18 cellular contexts compared by ENCODE assay signal in the genomic region with DNA sequence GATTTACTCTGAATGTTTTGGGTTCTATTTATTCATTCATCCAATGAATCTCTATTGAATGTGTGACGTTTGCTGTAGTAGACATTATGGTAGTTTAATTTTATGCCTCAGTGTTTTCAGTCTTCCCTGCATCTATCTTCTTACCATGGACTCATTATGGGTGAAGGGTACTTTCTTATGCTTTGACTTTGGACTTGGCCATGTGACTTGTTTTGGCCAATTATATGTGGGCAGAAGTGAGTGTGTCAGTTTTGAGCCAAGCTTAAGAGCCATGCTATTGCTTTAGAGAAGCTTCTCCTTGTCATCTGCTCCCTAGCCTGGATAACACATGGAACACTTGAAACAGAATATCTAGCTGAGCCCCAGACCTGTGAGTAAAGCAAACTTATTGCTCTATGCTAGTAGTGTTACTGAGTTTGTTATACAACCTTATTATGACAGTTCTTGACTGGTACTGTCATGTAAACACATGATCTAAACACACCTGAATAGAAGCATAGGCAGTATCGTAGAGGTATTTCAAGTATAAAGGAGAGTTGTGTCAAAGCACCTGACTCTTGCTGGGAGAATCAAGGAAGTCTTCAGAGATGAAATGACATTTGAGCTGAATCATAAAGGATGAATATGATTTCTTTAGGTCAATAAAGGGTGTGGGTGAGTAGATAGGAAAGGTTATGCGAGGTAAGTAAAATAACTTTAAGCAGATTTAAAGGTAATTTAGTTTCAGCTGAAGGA.
DNase-seq lines count a peak whose midpoint lies in the region; ATAC-seq and TF ChIP-seq lines count a peak whose summit lies in the region.
"Had no signal": no experiment of that assay in that cellular context is flagged by ENCODE, and none has a peak within 500 bp of the region (broad histone marks: within the 10 kb centered on the region; RNA-seq: fewer than 3 reads in every experiment).

No MANE protein-coding gene starts in this region.

- TF ChIP-seq CTCF in Loucy (conservative IDR thresholded peaks at IDR 0.05; ENCODE audit: low read length) (no peak), epithelial cell of esophagus (IDR thresholded peaks at IDR 0.05; ENCODE audit: insufficient read depth, low read depth, low read length, missing control alignments) (no peak), mucosa of descending colon (IDR thresholded peaks at IDR 0.05) (no peak), endodermal cell (conservative IDR thresholded peaks at IDR 0.05) (no peak)

- H3K9me3 Mint-ChIP-seq in endodermal cell: peaks cover 3% of the 10 kb centered on the region
- H3K9me3 Mint-ChIP-seq: CD8-positive, alpha-beta T cell; H9 had no signal

- H3K9ac ChIP-seq in Loucy (ENCODE audit: low read depth, low read length, poor library complexity, severe bottlenecking): peak overlapping the region; percentile 49
- no peak overlapping the region for H3K9ac ChIP-seq in endodermal cell (ENCODE audit: extremely low read depth, low read length, poor library complexity, severe bottlenecking)

- peak overlapping the region; percentile 28; the same call in 1 of the 2 replicates for H2AFZ ChIP-seq in Loucy (ENCODE audit: low read length)

- no peak overlapping the region for H3K27ac Mint-ChIP-seq in endodermal cell
- H3K27ac Mint-ChIP-seq: CD14-positive monocyte; CD8-positive, alpha-beta T cell; H9 had no signal

- intact Hi-C loops in mucosa of descending colon (cut with DNase I, micrococcal nuclease): no loop called here

- H3K36me3 ChIP-seq in Loucy (ENCODE audit: insufficient read depth, low read length) (no peaks in the 10 kb centered on the region), mucosa of descending colon (ENCODE audit: low read depth) (no peaks in the 10 kb centered on the region), endodermal cell (ENCODE audit: control insufficient read depth, insufficient read depth, low read length) (no peaks in the 10 kb centered on the region)

- 87 to 94% methylated on average over 2 to 3 of the region's 3 CpGs for WGBS in endodermal cell (ENCODE audit: insufficient coverage in 1 of 2, insufficient read length in 1 of 2), 2 experiments

- no peak overlapping the region for H3K4me3 Mint-ChIP-seq in endodermal cell
- H3K4me3 Mint-ChIP-seq: CD14-positive monocyte; CD8-positive, alpha-beta T cell; H9 had no signal

- no peaks in the 10 kb centered on the region for H4K20me1 ChIP-seq in Loucy (ENCODE audit: insufficient read depth, low read length, poor library complexity, severe bottlenecking)

- H3K4me3 ChIP-seq in Loucy (ENCODE audit: low read length, poor library complexity, severe bottlenecking) (peak overlapping the region; percentile 64), epithelial cell of esophagus (ENCODE audit: low read length) (no peak overlapping the region), mucosa of descending colon (no peak overlapping the region), endodermal cell (ENCODE audit: low read length) (no peak overlapping the region)
- H3K4me3 ChIP-seq: A549 had no signal

- peaks cover 14% of the 10 kb centered on the region for H3F3A ChIP-seq in Loucy (ENCODE audit: low read depth)

- no peak overlapping the region for H3K27ac ChIP-seq in endodermal cell (ENCODE audit: low read depth, low read length)
- H3K27ac ChIP-seq: A549 had no signal

- no peaks in the 10 kb centered on the region for H3K9me2 ChIP-seq in Loucy (replicated peaks; ENCODE audit: low read depth, low read length)

- peak; percentile 85 for ATAC-seq in mucosa of descending colon
- ATAC-seq: A549; CD8-positive, alpha-beta T cell; HepG2 had no signal

- H3K36me3 Mint-ChIP-seq in endodermal cell (ENCODE audit: low read depth): no peaks in the 10 kb centered on the region
- H3K36me3 Mint-ChIP-seq: CD14-positive monocyte; CD8-positive, alpha-beta T cell had no signal

- H3K4me2 ChIP-seq in Loucy (ENCODE audit: low read depth, low read length, poor library complexity, severe bottlenecking): peak overlapping the region; percentile 83
- H3K4me2 ChIP-seq: A549 had no signal

- H3K4me1 Mint-ChIP-seq in endodermal cell: peaks cover 3% of the 10 kb centered on the region
- H3K4me1 Mint-ChIP-seq: CD14-positive monocyte had no signal

- DNase-seq in DMS 273 (lab: John Stamatoyannopoulos, UW; ENCODE audit: unreplicated experiment) (peak; percentile 83), epithelial cell of esophagus (ENCODE audit: low read depth) (peak; percentile 61), mucosa of descending colon (no peak), HuH-7 (ENCODE audit: low spot score) (no peak), NCI-H146 treated with DMSO at 0.1 percent for 48 hours (lab: John Stamatoyannopoulos, UW; ENCODE audit: unreplicated experiment) (no peak), endodermal cell (no peak), NCI-H82 (lab: John Stamatoyannopoulos, UW) (no peak)
- DNase-seq: Caco-2; CD8-positive, alpha-beta T cell; DMS153; DMS79 treated with DMSO at 0.1 percent for 48 hours; EL; GOT3; H9 had no signal

- peaks cover 1% of the 10 kb centered on the region for H3K27me3 Mint-ChIP-seq in endodermal cell (ENCODE audit: insufficient read depth)

- no peaks in the 10 kb centered on the region for H3K27me3 ChIP-seq in Loucy (ENCODE audit: insufficient read depth, low read length, poor library complexity, severe bottlenecking)
- H3K27me3 ChIP-seq in endodermal cell (ENCODE audit: control insufficient read depth, insufficient read depth, low read length, poor library complexity, severe bottlenecking): peaks cover 12% of the 10 kb centered on the region

- H3K79me2 ChIP-seq in Loucy (ENCODE audit: insufficient read depth, low read length): no peaks in the 10 kb centered on the region

- peaks cover 4% of the 10 kb centered on the region; the same call in 1 of the 2 replicates for H3K9me3 ChIP-seq in Loucy (ENCODE audit: insufficient read depth, low read depth, low read length)
- no peaks in the 10 kb centered on the region for H3K9me3 ChIP-seq in mucosa of descending colon
- H3K9me3 ChIP-seq in endodermal cell (ENCODE audit: control insufficient read depth, low read length): no peaks in the 10 kb centered on the region
- H3K9me3 ChIP-seq: A549, Caco-2 had no signal

- H3K4me1 ChIP-seq in Loucy (ENCODE audit: insufficient read depth, low read length, poor library complexity, severe bottlenecking): peaks cover 48% of the 10 kb centered on the region
- peaks cover 6% of the 10 kb centered on the region for H3K4me1 ChIP-seq in mucosa of descending colon (ENCODE audit: low read depth)
- H3K4me1 ChIP-seq in endodermal cell (ENCODE audit: control insufficient read depth, insufficient read depth, low read length): no peaks in the 10 kb centered on the region
- H3K4me1 ChIP-seq: A549, Caco-2 had no signal

Comparison
In these comparisons a context has a peak if more than half of its experiments do, and no peak if none do; other contexts are left out.
1. DNase-seq: peak in DMS 273 (single experiment) and epithelial cell of esophagus (single experiment); none in mucosa of descending colon (0 of 3), HuH-7 (single experiment), NCI-H146 treated with DMSO at 0.1 percent for 48 hours (single experiment), endodermal cell (single experiment) and NCI-H82 (single experiment).